11 cellular contexts compared by ENCODE assay signal in genomic region chr11:64990222-64990918, GRCh38. TPM values are rescaled to one million over a fixed set of nuclear protein-coding genes. Genes with fewer than 3 reads are reported as not detected.
DNase-seq lines count a peak whose midpoint lies in the region; ATAC-seq, FAIRE-seq and TF ChIP-seq lines count a peak whose summit lies in the region.
"Had no signal": no experiment of that assay in that cellular context is flagged by ENCODE, and none has a peak within 500 bp of the region (broad histone marks: within the 10 kb centered on the region; RNA-seq: fewer than 3 reads in every experiment).

No MANE protein-coding gene starts in this region.

- H3K27me3 ChIP-seq in SJCRH30 (no peaks in the 10 kb centered on the region), psoas muscle (ENCODE audit: insufficient read depth in 3 of 3, low read length in 2 of 3) (no peaks in the 10 kb centered on the region)
- H3K27me3 ChIP-seq: MG63 had no signal

- H3K9me3 Mint-ChIP-seq in chondrocyte (ENCODE audit: low read depth), result no peaks in the 10 kb centered on the region

- intact Hi-C loops in cardiac septum (cut with DNase I), result no loop called here
- intact Hi-C loops in psoas muscle (cut with DNase I), result no loop called here

- H3K36me3 ChIP-seq in SJCRH30, result no peaks in the 10 kb centered on the region
- H3K36me3 ChIP-seq in psoas muscle (ENCODE audit: insufficient read depth in 1 of 2, low read depth in 1 of 2), result peaks cover 0 to 13% of the 10 kb centered on the region in 2 donors
- H3K36me3 ChIP-seq: MG63 had no signal

- H3K27ac ChIP-seq in SJCRH30 (no peak overlapping the region), psoas muscle (peak overlapping the region; percentile 46)

- DNase-seq in GM12891 (ENCODE audit: insufficient read length, low spot score) (no peak), SJCRH30 (peak; percentile 32 to 50), cardiac septum (ENCODE audit: low spot score) (peak; percentile 90), psoas muscle (peak; percentile 45 to 69), chondrocyte (ENCODE audit: low spot score) (no peak), NCI-H82 treated with DMSO at 0.1 percent for 48 hours (lab: John Stamatoyannopoulos, UW; ENCODE audit: unreplicated experiment) (no peak)
- DNase-seq: DMS153, MG63, SHP77 had no signal

- H3K4me3 ChIP-seq in SJCRH30, result no peak overlapping the region
- peak overlapping the region; percentile 50 for H3K4me3 ChIP-seq in psoas muscle
- H3K4me3 ChIP-seq: MG63 had no signal

- H3K9me3 ChIP-seq in SJCRH30 (replicated peaks) (no peaks in the 10 kb centered on the region), psoas muscle (no peaks in the 10 kb centered on the region)
- H3K9me3 ChIP-seq: MG63 had no signal

- no peak overlapping the region for H3K27ac Mint-ChIP-seq in chondrocyte (ENCODE audit: unreplicated experiment)

- no peak for TF ChIP-seq POLR2A in GM12891 (IDR thresholded peaks at IDR 0.05; ENCODE audit: low read depth, low read length)

- no peaks in the 10 kb centered on the region for H3K36me3 Mint-ChIP-seq in chondrocyte (ENCODE audit: low read depth)

- H3K27me3 Mint-ChIP-seq in chondrocyte (ENCODE audit: low read depth), result no peaks in the 10 kb centered on the region

- peaks cover 5% of the 10 kb centered on the region for H3K4me1 Mint-ChIP-seq in chondrocyte (ENCODE audit: low read depth)

- no peak for TF ChIP-seq CTCF in psoas muscle (IDR thresholded peaks at IDR 0.05)
- no peak for TF ChIP-seq CTCF in chondrocyte (IDR thresholded peaks at IDR 0.05)

- ATAC-seq in psoas muscle (peak in 3 of 4 donors; percentile 32 to 72 (median 49)), HG03025 (IDR thresholded peaks at IDR 0.05; ENCODE audit: low FRiP score, unreplicated experiment) (no peak), GM19455 (IDR thresholded peaks at IDR 0.05; ENCODE audit: unreplicated experiment) (no peak)

- 52 to 56% (median 55%) methylated on average over 15 of the region's 15 CpGs for WGBS in psoas muscle, 3 donors

- FAIRE-seq in GM12891 (lab: Jason Lieb, UNC), result peak; percentile 40

- H3K4me3 Mint-ChIP-seq in chondrocyte (ENCODE audit: unreplicated experiment), result no peak overlapping the region

- H3K4me1 ChIP-seq in SJCRH30, result peaks cover 12% of the 10 kb centered on the region
- H3K4me1 ChIP-seq in psoas muscle, result peaks cover 7% of the 10 kb centered on the region

TF ChIP-seq in GM12891, 5 proteins besides CTCF, POLR2A, EP300 and RAD21:
- TF ChIP-seq POU2F2 (IDR thresholded peaks at IDR 0.05; ENCODE audit: low read depth, low read length) (no peak), SPI1 (IDR thresholded peaks at IDR 0.05; ENCODE audit: low read depth, low read length) (no peak), PAX5 (IDR thresholded peaks at IDR 0.05; ENCODE audit: insufficient read depth, low read length, severe bottlenecking) (no peak), POLR2AphosphoS5 (IDR thresholded peaks at IDR 0.05; ENCODE audit: low read depth, low read length) (no peak), TAF1 (IDR thresholded peaks at IDR 0.05; ENCODE audit: low read depth, low read length) (no peak)
TF ChIP-seq in GM12891: peak in this region for 0.

RNA-seq across cellular contexts. Expression of gene BATF2, which starts 6.4 kb away (rescaled TPM):
- polyA plus RNA-seq in GM12891 (2012; ENCODE audit: low read depth, missing spikeins), result 0.40 TPM
- total RNA-seq in SJCRH30 (2014; rRNA removed; shearing (Covaris generic)), result 0.43 and 0.51 TPM in 2 replicates
- total RNA-seq in cardiac septum (0.70 TPM), psoas muscle (1 to 10 TPM; 1.7 to 2.5 (median 2.4) TPM), chondrocyte (not detected in 3 replicates)
- 1 to 10 TPM; 2.3 to 8.4 (median 3.4) TPM for polyA plus RNA-seq in psoas muscle

RNA-seq across cellular contexts. Expression of gene MAJIN, which starts 18.5 kb away (rescaled TPM):
- not detected for polyA plus RNA-seq in GM12891 (2012; ENCODE audit: low read depth, missing spikeins)
- total RNA-seq in SJCRH30 (2014; rRNA removed; shearing (Covaris generic)), result not detected in 2 replicates
- not detected for total RNA-seq in cardiac septum
- not detected for total RNA-seq in psoas muscle
- polyA plus RNA-seq in psoas muscle, result not detected
- not detected in 3 replicates for total RNA-seq in chondrocyte

RNA-seq across cellular contexts. Expression of gene ARL2, which starts 23.6 kb away (rescaled TPM):
- 94.2 TPM for polyA plus RNA-seq in GM12891 (2012; ENCODE audit: low read depth, missing spikeins)
- total RNA-seq in SJCRH30 (2014; rRNA removed; shearing (Covaris generic)), result 80.9 and 94.8 TPM in 2 replicates
- total RNA-seq in cardiac septum (120 TPM), psoas muscle (100 to 1,000 TPM; 109 to 171 (median 145) TPM), chondrocyte (80.1 to 85.5 TPM (median 83.7 TPM) in 3 replicates)
- polyA plus RNA-seq in psoas muscle, result 100 to 1,000 TPM; 119 to 168 (median 154) TPM

RNA-seq across cellular contexts. Expression of gene SNX15, which starts 36.9 kb away (rescaled TPM):
- 11.5 TPM for polyA plus RNA-seq in GM12891 (2012; ENCODE audit: low read depth, missing spikeins)
- total RNA-seq in SJCRH30 (2014; rRNA removed; shearing (Covaris generic)), result 13.8 and 14.8 TPM in 2 replicates
- total RNA-seq in cardiac septum (17.0 TPM), psoas muscle (10 to 100 TPM; 15.6 to 21.7 (median 18.7) TPM), chondrocyte (21.0 to 26.1 TPM (median 24.9 TPM) in 3 replicates)
- polyA plus RNA-seq in psoas muscle, result 10 to 100 TPM; 26.7 to 66.5 (median 30.3) TPM

RNA-seq across cellular contexts. Expression of gene SAC3D1, which starts 50.6 kb away (rescaled TPM):
- polyA plus RNA-seq in GM12891 (2012; ENCODE audit: low read depth, missing spikeins), result 10.0 TPM
- total RNA-seq in SJCRH30 (2014; rRNA removed; shearing (Covaris generic)), result 15.0 TPM in 2 replicates
- total RNA-seq in cardiac septum, result 5.0 TPM
- 10 to 100 TPM in 1 of 4 donors, 1 to 10 TPM in 3; 8.4 to 12.3 (median 9.1) TPM for total RNA-seq in psoas muscle
- 10 to 100 TPM; 10.8 to 19.2 (median 12.9) TPM for polyA plus RNA-seq in psoas muscle
- total RNA-seq in chondrocyte, result 13.1 to 18.2 TPM (median 14.3 TPM) in 3 replicates

Comparison
In these comparisons a context has a peak if more than half of its experiments do, and no peak if none do; other contexts are left out.
1. DNase-seq: peak in SJCRH30 (2 of 2), cardiac septum (single experiment) and psoas muscle (2 of 2); none in GM12891 (single experiment), chondrocyte (single experiment) and NCI-H82 treated with DMSO at 0.1 percent for 48 hours (single experiment).
2. ATAC-seq: peak in psoas muscle (3 of 4); none in HG03025 (single experiment) and GM19455 (single experiment).